ENCODE assay signal across 17 cellular contexts in the genomic region with DNA sequence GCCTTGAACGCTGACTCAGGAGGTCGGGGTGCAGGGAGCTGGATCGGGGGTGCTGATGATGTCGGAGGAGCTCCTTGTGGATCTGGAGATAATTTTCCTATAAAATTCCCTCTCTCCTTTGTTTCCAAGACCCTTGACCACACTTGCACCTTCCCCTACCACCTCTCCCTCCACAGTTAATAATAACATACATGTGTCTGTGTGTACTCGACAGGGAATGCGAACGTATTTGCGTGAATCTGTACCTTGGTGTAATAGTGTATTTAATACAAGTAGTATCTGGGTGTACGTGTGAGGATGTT. TPM values are rescaled to one million over a fixed set of nuclear protein-coding genes. Genes with fewer than 3 reads are reported as not detected.
"Had no signal": no experiment of that assay in that cellular context is flagged by ENCODE, and none has a peak within 500 bp of the region (broad histone marks: within the 10 kb centered on the region; RNA-seq: fewer than 3 reads in every experiment).

No MANE protein-coding gene starts in this region.

- H3K27ac Mint-ChIP-seq: activated CD8-positive, alpha-beta memory T cell treated with anti-CD3 and anti-CD28 coated beads, Interleukin-2, amount 10 ng/mL, durations not matched to agents 7 days and 5 days; activated T-cell treated with anti-CD3 and anti-CD28 coated beads, Interleukin-2, amount 50 U/mL, for 24 hours; memory B cell; stimulated activated naive CD8-positive, alpha-beta T cell treated with anti-CD3 and anti-CD28 coated beads, Interleukin-15, Interleukin-2, amounts not matched to agents 100 ng/mL and 50 ng/mL, for 24 hours had no signal

- H3K27me3 ChIP-seq: colonic mucosa had no signal

- H3K36me3 ChIP-seq: colonic mucosa, left lung, prostate gland, suprapubic skin, upper lobe of left lung had no signal

- H3K4me1 ChIP-seq: colonic mucosa, left lung, prostate gland, suprapubic skin, upper lobe of left lung had no signal

- H3K4me3 ChIP-seq: colonic mucosa, left lung, prostate gland, smooth muscle cell, suprapubic skin, upper lobe of left lung had no signal

- H3K27ac ChIP-seq: colonic mucosa, left lung, prostate gland, suprapubic skin, upper lobe of left lung had no signal

- H3K4me3 Mint-ChIP-seq: activated CD8-positive, alpha-beta memory T cell treated with anti-CD3 and anti-CD28 coated beads, Interleukin-2, amount 10 ng/mL, durations not matched to agents 7 days and 5 days; activated T-cell treated with anti-CD3 and anti-CD28 coated beads, Interleukin-2, amount 50 U/mL, for 24 hours; memory B cell; stimulated activated naive CD8-positive, alpha-beta T cell treated with anti-CD3 and anti-CD28 coated beads, Interleukin-15, Interleukin-2, amounts not matched to agents 100 ng/mL and 50 ng/mL, for 24 hours had no signal

- H3K4me2 ChIP-seq: smooth muscle cell had no signal

- H3K9me3 Mint-ChIP-seq: activated naive CD4-positive, alpha-beta T cell treated with anti-CD3 and anti-CD28 coated beads, Interleukin-2, amount 50 U/mL, for 72 hours; activated T-cell treated with anti-CD3 and anti-CD28 coated beads, Interleukin-2, amount 50 U/mL, for 24 hours; memory B cell; stimulated activated naive CD8-positive, alpha-beta T cell treated with anti-CD3 and anti-CD28 coated beads, Interleukin-15, Interleukin-2, amounts not matched to agents 100 ng/mL and 50 ng/mL, for 24 hours had no signal

- DNase-seq: activated CD4-positive, CD25-positive, alpha-beta regulatory T cell treated with anti-CD3 and anti-CD28 coated beads, Interleukin-2, amount 50 U/mL, for 72 hours; hippocampal formation; kidney; left lung; SW 1271 had no signal

- H3K36me3 Mint-ChIP-seq: activated CD8-positive, alpha-beta memory T cell treated with anti-CD3 and anti-CD28 coated beads, Interleukin-2, amount 10 ng/mL, durations not matched to agents 7 days and 5 days; activated naive CD4-positive, alpha-beta T cell treated with anti-CD3 and anti-CD28 coated beads, Interleukin-2, amount 50 U/mL, for 72 hours; memory B cell; naive thymus-derived CD8-positive, alpha-beta T cell had no signal

- H3K9me3 ChIP-seq: colonic mucosa, left lung, prostate gland, suprapubic skin, upper lobe of left lung had no signal

RNA-seq across cellular contexts. Expression of a gene that starts 24.5 kb away (rescaled TPM):
- total RNA-seq: glomerular endothelial cell, smooth muscle cell had no signal
- polyA plus RNA-seq: smooth muscle cell had no signal
